1 cellular context compared by ENCODE assay signal in genomic region chr12:108678070-108678730, GRCh38.
TF ChIP-seq lines count a peak whose summit lies in the region.

No MANE protein-coding gene starts in this region.

TF ChIP-seq in GM23338, 12 proteins besides CTCF, POLR2A, EP300 and RAD21:
- TF ChIP-seq REST (IDR thresholded peaks at IDR 0.05; ENCODE audit: unreplicated experiment) (no peak), ZNF331 (CRISPR knock-in tag; IDR thresholded peaks at IDR 0.05; ENCODE audit: low read depth) (no peak), ETS1 (IDR thresholded peaks at IDR 0.05) (no peak), EZH2 (IDR thresholded peaks at IDR 0.05; ENCODE audit: low read depth, unreplicated experiment) (no peak), EZH2phosphoT487 (IDR thresholded peaks at IDR 0.05; ENCODE audit: unreplicated experiment) (no peak), NANOG (IDR thresholded peaks at IDR 0.05; ENCODE audit: borderline replicate concordance) (no peak), ZNF114 (CRISPR knock-in tag; IDR thresholded peaks at IDR 0.05) (no peak), JUNB (IDR thresholded peaks at IDR 0.05; ENCODE audit: unreplicated experiment) (no peak), CREB1 (CRISPR knock-in tag; IDR thresholded peaks at IDR 0.05; ENCODE audit: low read depth) (no peak), POLR2AphosphoS5 (IDR thresholded peaks at IDR 0.05; ENCODE audit: low read depth) (no peak), ZNF462 (CRISPR knock-in tag; IDR thresholded peaks at IDR 0.05) (no peak), STAT1 (IDR thresholded peaks at IDR 0.05; ENCODE audit: unreplicated experiment) (no peak)
